ENCODE assay signal across 1 cellular context in genomic region chr6:140711019-140711613, GRCh38.
TF ChIP-seq lines count a peak whose summit lies in the region.

No MANE protein-coding gene starts in this region.

TF ChIP-seq in GM12878, 131 proteins besides CTCF, POLR2A, EP300 and RAD21 (continued from another document):
- TF ChIP-seq BCL3 (IDR thresholded peaks at IDR 0.05; ENCODE audit: borderline replicate concordance, insufficient read depth, low read depth, low read length, poor library complexity, severe bottlenecking) (no peak), USF2 (IDR thresholded peaks at IDR 0.05; ENCODE audit: borderline replicate concordance, low read depth, low read length) (no peak), WRNIP1 (IDR thresholded peaks at IDR 0.05; ENCODE audit: borderline replicate concordance, low read depth, low read length) (no peak), RELB (IDR thresholded peaks at IDR 0.05; ENCODE audit: low read depth) (peak; percentile 11; the same call in 1 of the 2 replicates), YBX1 (IDR thresholded peaks at IDR 0.05) (no peak), NFYA (IDR thresholded peaks at IDR 0.05; ENCODE audit: borderline replicate concordance, low read depth, low read length) (no peak), DPF2 (IDR thresholded peaks at IDR 0.05) (peak; percentile 36; the same call in 1 of the 2 replicates), JUNB (IDR thresholded peaks at IDR 0.05) (0 out of 2 replicates have a peak, but pooled peaks have one; percentile 12), ZBTB11 (CRISPR knock-in tag; IDR thresholded peaks at IDR 0.05) (no peak), ZNF217 (IDR thresholded peaks at IDR 0.05) (peak; percentile 77; the same call in 1 of the 2 replicates), ZBTB4 (CRISPR knock-in tag; IDR thresholded peaks at IDR 0.05) (no peak), MTA2 (IDR thresholded peaks at IDR 0.05; ENCODE audit: low read depth) (peak; percentile 81), CHD4 (IDR thresholded peaks at IDR 0.05) (no peak)
